Comparison of ENCODE assay signal across 12 cellular contexts in the genomic region with DNA sequence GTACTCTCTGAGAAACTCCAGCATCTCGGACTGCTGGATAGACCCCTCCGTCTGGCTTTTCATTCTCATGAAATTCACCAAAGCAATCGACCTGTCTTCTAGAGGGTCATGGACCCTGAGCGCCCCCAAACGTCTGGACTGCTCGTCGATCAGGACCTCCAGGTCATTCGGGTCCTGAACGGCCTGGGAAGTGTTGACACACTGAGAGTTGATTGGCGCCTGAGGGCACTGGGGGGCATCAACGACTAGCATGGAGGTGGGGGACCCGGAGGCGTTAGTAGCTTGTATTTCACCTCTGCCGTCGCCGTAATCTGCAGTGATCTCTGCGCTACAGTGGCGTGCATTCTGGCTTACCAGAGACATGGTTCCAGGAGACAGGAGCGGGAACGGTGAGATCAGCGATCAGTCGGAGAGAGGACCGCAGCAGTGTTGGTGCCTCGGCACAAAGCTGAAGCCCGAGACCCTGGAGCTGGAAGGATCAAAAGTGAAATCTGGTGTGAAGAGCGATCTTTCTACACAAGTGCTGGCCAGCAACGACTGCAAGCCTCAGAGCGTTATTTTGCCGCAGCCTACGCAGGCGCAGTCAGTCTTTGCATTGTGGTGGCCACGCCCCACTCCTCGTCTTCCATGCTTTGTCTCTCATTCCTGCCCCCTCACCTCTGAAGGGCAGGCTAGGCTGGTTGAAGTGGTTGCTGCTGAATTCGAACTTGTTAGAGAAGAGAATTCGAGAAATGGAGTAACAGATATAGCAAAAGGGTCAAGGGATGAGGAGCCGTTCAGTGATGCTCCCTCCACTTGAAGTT. TPM values are rescaled to one million over a fixed set of nuclear protein-coding genes. Genes with fewer than 3 reads are reported as not detected.
DNase-seq lines count a peak whose midpoint lies in the region; ATAC-seq, FAIRE-seq and TF ChIP-seq lines count a peak whose summit lies in the region.
"Had no signal": no experiment of that assay in that cellular context is flagged by ENCODE, and none has a peak within 500 bp of the region (broad histone marks: within the 10 kb centered on the region; RNA-seq: fewer than 3 reads in every experiment).

A gene with protein sequence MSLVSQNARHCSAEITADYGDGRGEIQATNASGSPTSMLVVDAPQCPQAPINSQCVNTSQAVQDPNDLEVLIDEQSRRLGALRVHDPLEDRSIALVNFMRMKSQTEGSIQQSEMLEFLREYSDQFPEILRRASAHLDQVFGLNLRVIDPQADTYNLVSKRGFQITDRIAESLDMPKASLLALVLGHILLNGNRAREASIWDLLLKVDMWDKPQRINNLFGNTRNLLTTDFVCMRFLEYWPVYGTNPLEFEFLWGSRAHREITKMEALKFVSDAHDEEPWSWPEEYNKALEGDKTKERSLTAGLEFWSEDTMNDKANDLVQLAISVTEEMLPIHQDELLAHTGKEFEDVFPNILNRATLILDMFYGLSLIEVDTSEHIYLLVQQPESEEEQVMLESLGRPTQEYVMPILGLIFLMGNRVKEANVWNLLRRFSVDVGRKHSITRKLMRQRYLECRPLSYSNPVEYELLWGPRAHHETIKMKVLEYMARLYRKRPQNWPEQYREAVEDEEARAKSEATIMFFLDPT (minus strand): TSS at position 566 of the 803 bp plus-strand sequence. CDS start 203 bp downstream, at position 363.

- no peak for ATAC-seq in stimulated activated naive B cell treated with anti-CD40 and anti-IgM and Interleukin-4, amounts not matched to agents 10 μg/mL and 1 μg/mL and 100 μg/mL, for 72 hours (replicated peaks)
- ATAC-seq in GM18873 (IDR thresholded peaks at IDR 0.05; ENCODE audit: low FRiP score, unreplicated experiment) (no peak), HG02759 (IDR thresholded peaks at IDR 0.05; ENCODE audit: unreplicated experiment) (no peak)

- peaks cover 0 to 1% of the 10 kb centered on the region in 2 donors for H3K9me3 Mint-ChIP-seq in stimulated activated naive B cell treated with anti-CD40 and anti-IgM and Interleukin-4, amounts not matched to agents 10 μg/mL and 1 μg/mL and 100 μg/mL, for 72 hours

- H3K4me1 ChIP-seq in kidney (ENCODE audit: control insufficient read depth in 1 of 2, insufficient read depth in 1 of 2, low read depth in 1 of 2, low read length in 2 of 2) = no peaks in the 10 kb centered on the region
- H3K4me1 ChIP-seq: transverse colon had no signal

- H3K27me3 Mint-ChIP-seq in stimulated activated naive B cell treated with anti-CD40 and anti-IgM and Interleukin-4, amounts not matched to agents 10 μg/mL and 1 μg/mL and 100 μg/mL, for 72 hours = peaks cover 0 to 4% of the 10 kb centered on the region in 2 donors

- no peak within 1 kb of the TSS for H3K9ac ChIP-seq in kidney (ENCODE audit: low read length in 2 of 2)

- peak; percentile 0 for DNase-seq in NCI-H510A (lab: John Stamatoyannopoulos, UW)
- DNase-seq in activated naive CD4-positive, alpha-beta T cell treated with anti-CD3 and anti-CD28 coated beads, Interleukin-2, amount 50 U/mL, for 16 hours = peak; percentile 30
- DNase-seq in kidney = peak; percentile 46
- no peak for DNase-seq in stimulated activated naive B cell treated with anti-CD40 and anti-IgM and Interleukin-4, amounts not matched to agents 10 μg/mL and 1 μg/mL and 100 μg/mL, for 72 hours
- no peak for DNase-seq in NCI-H2171 (lab: John Stamatoyannopoulos, UW)
- DNase-seq in NCI-H345 treated with DMSO at 0.1 percent for 48 hours (lab: John Stamatoyannopoulos, UW; ENCODE audit: unreplicated experiment) = no peak
- DNase-seq: dermis blood vessel endothelial cell, SHP77 treated with DMSO at 0.1 percent for 48 hours, transverse colon had no signal

- no peak for FAIRE-seq in kidney (lab: Jason Lieb, UNC)

- H3K4me1 Mint-ChIP-seq in stimulated activated naive B cell treated with anti-CD40 and anti-IgM and Interleukin-4, amounts not matched to agents 10 μg/mL and 1 μg/mL and 100 μg/mL, for 72 hours = peaks cover 3 to 8% of the 10 kb centered on the region in 2 donors
- H3K4me1 Mint-ChIP-seq: nephron had no signal

- H3K4me3 Mint-ChIP-seq in stimulated activated naive B cell treated with anti-CD40 and anti-IgM and Interleukin-4, amounts not matched to agents 10 μg/mL and 1 μg/mL and 100 μg/mL, for 72 hours = peak within 1 kb of the TSS; percentile 69 to 78
- H3K4me3 Mint-ChIP-seq: nephron had no signal

- intact Hi-C loops in kidney (cut with DNase I) = no loop called here

- no peaks in the 10 kb centered on the region for H3K36me3 ChIP-seq in kidney (ENCODE audit: control insufficient read depth in 1 of 2, insufficient read depth in 2 of 2, low read length in 2 of 2)
- H3K36me3 ChIP-seq: transverse colon had no signal

- peak within 1 kb of the TSS; percentile 42 to 67 for H3K4me3 ChIP-seq in kidney (ENCODE audit: low read length in 2 of 2)

- TF ChIP-seq CTCF in kidney (IDR thresholded peaks at IDR 0.05; ENCODE audit: borderline replicate concordance, extremely low read depth, insufficient read depth) = no peak

- H3K27ac Mint-ChIP-seq in stimulated activated naive B cell treated with anti-CD40 and anti-IgM and Interleukin-4, amounts not matched to agents 10 μg/mL and 1 μg/mL and 100 μg/mL, for 72 hours = no peak within 1 kb of the TSS
- H3K27ac Mint-ChIP-seq: nephron had no signal

- H3K36me3 Mint-ChIP-seq in stimulated activated naive B cell treated with anti-CD40 and anti-IgM and Interleukin-4, amounts not matched to agents 10 μg/mL and 1 μg/mL and 100 μg/mL, for 72 hours = no peaks in the 10 kb centered on the region

- H3K9me3 ChIP-seq in kidney (ENCODE audit: control insufficient read depth in 1 of 2, low read length in 2 of 2) = no peaks in the 10 kb centered on the region
- H3K9me3 ChIP-seq: transverse colon had no signal

- no peak within 1 kb of the TSS for H3K27ac ChIP-seq in kidney (ENCODE audit: low read depth in 2 of 2, low read length in 2 of 2)
- H3K27ac ChIP-seq: transverse colon had no signal

RNA-seq across cellular contexts. Expression of the gene that starts here (rescaled TPM):
- not detected for total RNA-seq in kidney
- 0.34 TPM for polyA plus RNA-seq in kidney (ENCODE audit: insufficient read depth, low read depth, low replicate concordance)
- total RNA-seq: dermis blood vessel endothelial cell, transverse colon had no signal

Comparison
In these comparisons a context has a peak if more than half of its experiments do, and no peak if none do; other contexts are left out.
1. Peak in DNase-seq and H3K4me3 ChIP-seq in kidney; RNA of the gene not detected or under 1 TPM.
2. DNase-seq: peak in NCI-H510A (single experiment) and activated naive CD4-positive, alpha-beta T cell treated with anti-CD3 and anti-CD28 coated beads, Interleukin-2, amount 50 U/mL, for 16 hours (single experiment); none in stimulated activated naive B cell treated with anti-CD40 and anti-IgM and Interleukin-4, amounts not matched to agents 10 μg/mL and 1 μg/mL and 100 μg/mL, for 72 hours (single experiment), NCI-H2171 (single experiment) and NCI-H345 treated with DMSO at 0.1 percent for 48 hours (single experiment).